ENCODE assay signal across 1 cellular context in genomic region chr2:70142590-70143313, GRCh38.
TF ChIP-seq lines count a peak whose summit lies in the region.

No MANE protein-coding gene starts in this region.

TF ChIP-seq in HEK293, 187 proteins besides CTCF, POLR2A, EP300 and RAD21 (continued from another document and continues in another):
- TF ChIP-seq ZNF280D (tag by site-specific recombination; IDR thresholded peaks at IDR 0.05) (peak; percentile 50; the same call in 1 of the 2 replicates), ZBTB26 (tag by site-specific recombination; optimal IDR thresholded peaks at IDR 0.05) (peak; percentile 94), ZNF792 (tag by site-specific recombination; IDR thresholded peaks at IDR 0.05) (no peak), ZNF571 (tag by site-specific recombination; IDR thresholded peaks at IDR 0.05) (no peak), ZNF18 (tag by site-specific recombination; IDR thresholded peaks at IDR 0.05) (0 out of 2 replicates have a peak, but pooled peaks have one; percentile 15), GLIS2 (tag by site-specific recombination; IDR thresholded peaks at IDR 0.05) (peak; percentile 85), SALL2 (tag by site-specific recombination; IDR thresholded peaks at IDR 0.05; ENCODE audit: borderline replicate concordance) (no peak), RBAK (tag by site-specific recombination; IDR thresholded peaks at IDR 0.05) (no peak), ZNF623 (tag by site-specific recombination; IDR thresholded peaks at IDR 0.05) (no peak), ZBTB10 (tag by site-specific recombination; IDR thresholded peaks at IDR 0.05) (peak; percentile 95), ZNF341 (tag by site-specific recombination; IDR thresholded peaks at IDR 0.05; ENCODE audit: low read depth) (no peak), REST (tag by site-specific recombination; IDR thresholded peaks at IDR 0.05) (0 out of 2 replicates have a peak, but pooled peaks have one; percentile 26), ZNF2 (tag by site-specific recombination; IDR thresholded peaks at IDR 0.05) (peak; percentile 86), ZNF768 (tag by site-specific recombination; IDR thresholded peaks at IDR 0.05) (no peak), ELK4 (IDR thresholded peaks at IDR 0.05; ENCODE audit: borderline replicate concordance, low read depth, low read length) (peak; percentile 65; the same call in 1 of the 2 replicates), MYNN (tag by site-specific recombination; IDR thresholded peaks at IDR 0.05; ENCODE audit: borderline replicate concordance) (no peak), ZNF701 (tag by site-specific recombination; IDR thresholded peaks at IDR 0.05) (no peak), ZNF302 (tag by site-specific recombination; IDR thresholded peaks at IDR 0.05; ENCODE audit: low read depth) (no peak), ZNF121 (tag by site-specific recombination; IDR thresholded peaks at IDR 0.05) (no peak), EGR2 (tag by site-specific recombination; IDR thresholded peaks at IDR 0.05; ENCODE audit: low read depth) (peak; percentile 87), FEZF1 (tag by site-specific recombination; IDR thresholded peaks at IDR 0.05) (peak; percentile 86), ZNF214 (tag by site-specific recombination; IDR thresholded peaks at IDR 0.05; ENCODE audit: borderline replicate concordance) (no peak), PRDM6 (tag by site-specific recombination; IDR thresholded peaks at IDR 0.05) (no peak), ZFHX2 (tag by site-specific recombination; conservative IDR thresholded peaks at IDR 0.05) (peak; percentile 95), ZNF561 (tag by site-specific recombination; IDR thresholded peaks at IDR 0.05; ENCODE audit: borderline replicate concordance) (0 out of 2 replicates have a peak, but pooled peaks have one; percentile 22), ZNF521 (tag by site-specific recombination; IDR thresholded peaks at IDR 0.05) (no peak), ZNF449 (tag by site-specific recombination; IDR thresholded peaks at IDR 0.05) (peak; percentile 50; the same call in 1 of the 2 replicates), MZF1 (tag by site-specific recombination; IDR thresholded peaks at IDR 0.05; ENCODE audit: borderline replicate concordance) (no peak), ZNF600 (tag by site-specific recombination; IDR thresholded peaks at IDR 0.05) (no peak), ZNF555 (tag by site-specific recombination; conservative IDR thresholded peaks at IDR 0.05) (no peak), ZNF221 (tag by site-specific recombination; IDR thresholded peaks at IDR 0.05; ENCODE audit: borderline replicate concordance) (no peak), PRDM10 (tag by site-specific recombination; IDR thresholded peaks at IDR 0.05) (peak; percentile 64), IKZF3 (tag by site-specific recombination; IDR thresholded peaks at IDR 0.05) (peak; percentile 83), ZNF488 (tag by site-specific recombination; IDR thresholded peaks at IDR 0.05) (no peak), ZNF621 (tag by site-specific recombination; IDR thresholded peaks at IDR 0.05) (no peak), SCRT2 (tag by site-specific recombination; IDR thresholded peaks at IDR 0.05) (peak; percentile 70), KLF1 (tag by site-specific recombination; IDR thresholded peaks at IDR 0.05) (peak; percentile 88)
